1 cellular context compared by ENCODE assay signal in the genomic region with DNA sequence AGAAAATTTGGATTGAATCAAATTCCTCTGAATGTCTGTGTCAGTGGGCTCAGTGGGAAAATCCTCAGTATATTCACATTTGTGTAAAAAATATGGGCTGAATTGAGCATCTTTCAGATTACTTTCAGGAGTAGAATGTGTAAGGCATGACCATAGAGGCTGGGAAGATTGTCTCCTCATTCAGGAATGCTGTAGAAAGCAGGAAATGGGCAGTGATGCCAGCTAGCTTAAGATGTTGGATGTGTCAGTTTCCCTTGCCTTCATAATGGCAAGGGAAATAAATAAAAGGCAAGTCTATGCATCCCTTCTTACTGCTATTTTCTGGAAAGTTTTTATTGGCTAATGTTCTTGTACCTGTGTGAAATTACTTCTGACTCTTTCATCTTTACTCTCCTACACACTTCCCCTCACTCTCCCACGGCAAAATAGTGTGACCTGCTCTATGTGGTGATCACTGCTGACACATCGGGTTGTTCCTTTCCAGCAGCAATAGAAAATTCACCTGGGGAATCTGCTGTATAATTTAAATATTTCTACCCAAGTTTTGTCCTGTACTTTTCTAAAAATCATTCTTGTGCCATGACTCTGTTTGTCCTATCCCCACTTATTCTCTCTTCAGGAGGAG.
TF ChIP-seq lines count a peak whose summit lies in the region.

No MANE protein-coding gene starts in this region.

TF ChIP-seq in GM12878, 131 proteins besides CTCF, POLR2A, EP300 and RAD21 (continued from another document and continues in another):
- TF ChIP-seq, protein P1, sequence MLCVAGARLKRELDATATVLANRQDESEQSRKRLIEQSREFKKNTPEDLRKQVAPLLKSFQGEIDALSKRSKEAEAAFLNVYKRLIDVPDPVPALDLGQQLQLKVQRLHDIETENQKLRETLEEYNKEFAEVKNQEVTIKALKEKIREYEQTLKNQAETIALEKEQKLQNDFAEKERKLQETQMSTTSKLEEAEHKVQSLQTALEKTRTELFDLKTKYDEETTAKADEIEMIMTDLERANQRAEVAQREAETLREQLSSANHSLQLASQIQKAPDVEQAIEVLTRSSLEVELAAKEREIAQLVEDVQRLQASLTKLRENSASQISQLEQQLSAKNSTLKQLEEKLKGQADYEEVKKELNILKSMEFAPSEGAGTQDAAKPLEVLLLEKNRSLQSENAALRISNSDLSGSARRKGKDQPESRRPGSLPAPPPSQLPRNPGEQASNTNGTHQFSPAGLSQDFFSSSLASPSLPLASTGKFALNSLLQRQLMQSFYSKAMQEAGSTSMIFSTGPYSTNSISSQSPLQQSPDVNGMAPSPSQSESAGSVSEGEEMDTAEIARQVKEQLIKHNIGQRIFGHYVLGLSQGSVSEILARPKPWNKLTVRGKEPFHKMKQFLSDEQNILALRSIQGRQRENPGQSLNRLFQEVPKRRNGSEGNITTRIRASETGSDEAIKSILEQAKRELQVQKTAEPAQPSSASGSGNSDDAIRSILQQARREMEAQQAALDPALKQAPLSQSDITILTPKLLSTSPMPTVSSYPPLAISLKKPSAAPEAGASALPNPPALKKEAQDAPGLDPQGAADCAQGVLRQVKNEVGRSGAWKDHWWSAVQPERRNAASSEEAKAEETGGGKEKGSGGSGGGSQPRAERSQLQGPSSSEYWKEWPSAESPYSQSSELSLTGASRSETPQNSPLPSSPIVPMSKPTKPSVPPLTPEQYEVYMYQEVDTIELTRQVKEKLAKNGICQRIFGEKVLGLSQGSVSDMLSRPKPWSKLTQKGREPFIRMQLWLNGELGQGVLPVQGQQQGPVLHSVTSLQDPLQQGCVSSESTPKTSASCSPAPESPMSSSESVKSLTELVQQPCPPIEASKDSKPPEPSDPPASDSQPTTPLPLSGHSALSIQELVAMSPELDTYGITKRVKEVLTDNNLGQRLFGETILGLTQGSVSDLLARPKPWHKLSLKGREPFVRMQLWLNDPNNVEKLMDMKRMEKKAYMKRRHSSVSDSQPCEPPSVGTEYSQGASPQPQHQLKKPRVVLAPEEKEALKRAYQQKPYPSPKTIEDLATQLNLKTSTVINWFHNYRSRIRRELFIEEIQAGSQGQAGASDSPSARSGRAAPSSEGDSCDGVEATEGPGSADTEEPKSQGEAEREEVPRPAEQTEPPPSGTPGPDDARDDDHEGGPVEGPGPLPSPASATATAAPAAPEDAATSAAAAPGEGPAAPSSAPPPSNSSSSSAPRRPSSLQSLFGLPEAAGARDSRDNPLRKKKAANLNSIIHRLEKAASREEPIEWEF (IDR thresholded peaks at IDR 0.05; ENCODE audit: insufficient replicate concordance, low read depth, low read length) = no peak
- TF ChIP-seq, protein P2, sequence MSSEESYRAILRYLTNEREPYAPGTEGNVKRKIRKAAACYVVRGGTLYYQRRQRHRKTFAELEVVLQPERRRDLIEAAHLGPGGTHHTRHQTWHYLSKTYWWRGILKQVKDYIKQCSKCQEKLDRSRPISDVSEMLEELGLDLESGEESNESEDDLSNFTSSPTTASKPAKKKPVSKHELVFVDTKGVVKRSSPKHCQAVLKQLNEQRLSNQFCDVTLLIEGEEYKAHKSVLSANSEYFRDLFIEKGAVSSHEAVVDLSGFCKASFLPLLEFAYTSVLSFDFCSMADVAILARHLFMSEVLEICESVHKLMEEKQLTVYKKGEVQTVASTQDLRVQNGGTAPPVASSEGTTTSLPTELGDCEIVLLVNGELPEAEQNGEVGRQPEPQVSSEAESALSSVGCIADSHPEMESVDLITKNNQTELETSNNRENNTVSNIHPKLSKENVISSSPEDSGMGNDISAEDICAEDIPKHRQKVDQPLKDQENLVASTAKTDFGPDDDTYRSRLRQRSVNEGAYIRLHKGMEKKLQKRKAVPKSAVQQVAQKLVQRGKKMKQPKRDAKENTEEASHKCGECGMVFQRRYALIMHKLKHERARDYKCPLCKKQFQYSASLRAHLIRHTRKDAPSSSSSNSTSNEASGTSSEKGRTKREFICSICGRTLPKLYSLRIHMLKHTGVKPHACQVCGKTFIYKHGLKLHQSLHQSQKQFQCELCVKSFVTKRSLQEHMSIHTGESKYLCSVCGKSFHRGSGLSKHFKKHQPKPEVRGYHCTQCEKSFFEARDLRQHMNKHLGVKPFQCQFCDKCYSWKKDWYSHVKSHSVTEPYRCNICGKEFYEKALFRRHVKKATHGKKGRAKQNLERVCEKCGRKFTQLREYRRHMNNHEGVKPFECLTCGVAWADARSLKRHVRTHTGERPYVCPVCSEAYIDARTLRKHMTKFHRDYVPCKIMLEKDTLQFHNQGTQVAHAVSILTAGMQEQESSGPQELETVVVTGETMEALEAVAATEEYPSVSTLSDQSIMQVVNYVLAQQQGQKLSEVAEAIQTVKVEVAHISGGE (CRISPR knock-in tag; IDR thresholded peaks at IDR 0.05) = no peak
- TF ChIP-seq HDAC2 (IDR thresholded peaks at IDR 0.05) (no peak), EED (IDR thresholded peaks at IDR 0.05; ENCODE audit: low read depth) (peak; percentile 13; the same call in 1 of the 2 replicates), BHLHE40 (IDR thresholded peaks at IDR 0.05; ENCODE audit: borderline replicate concordance in 1 of 2, low read depth in 2 of 2, low read length in 1 of 2) (no peak), ZNF217 (IDR thresholded peaks at IDR 0.05) (no peak), JUNB (IDR thresholded peaks at IDR 0.05) (peak; percentile 6; the same call in 1 of the 2 replicates), FOXK2 (IDR thresholded peaks at IDR 0.05) (no peak), SREBF1 (IDR thresholded peaks at IDR 0.05; ENCODE audit: low read length) (no peak), IKZF1 (conservative IDR thresholded peaks at IDR 0.05) (peak; percentile 11; the same call in 1 of the 2 replicates), LARP7 (IDR thresholded peaks at IDR 0.05) (no peak), YBX1 (IDR thresholded peaks at IDR 0.05) (no peak), RUNX3 (IDR thresholded peaks at IDR 0.05; ENCODE audit: low read length) (peak; percentile 60), ZNF207 (IDR thresholded peaks at IDR 0.05; ENCODE audit: borderline replicate concordance) (no peak), IKZF2 (IDR thresholded peaks at IDR 0.05) (peak; percentile 17 to 34; a peak in 2 of 4 replicates), ESRRA (IDR thresholded peaks at IDR 0.05; ENCODE audit: low read length) (no peak), NR2C2 (IDR thresholded peaks at IDR 0.05; ENCODE audit: borderline replicate concordance, control insufficient read depth, insufficient read length, low read depth) (no peak)
- TF ChIP-seq, protein P3, sequence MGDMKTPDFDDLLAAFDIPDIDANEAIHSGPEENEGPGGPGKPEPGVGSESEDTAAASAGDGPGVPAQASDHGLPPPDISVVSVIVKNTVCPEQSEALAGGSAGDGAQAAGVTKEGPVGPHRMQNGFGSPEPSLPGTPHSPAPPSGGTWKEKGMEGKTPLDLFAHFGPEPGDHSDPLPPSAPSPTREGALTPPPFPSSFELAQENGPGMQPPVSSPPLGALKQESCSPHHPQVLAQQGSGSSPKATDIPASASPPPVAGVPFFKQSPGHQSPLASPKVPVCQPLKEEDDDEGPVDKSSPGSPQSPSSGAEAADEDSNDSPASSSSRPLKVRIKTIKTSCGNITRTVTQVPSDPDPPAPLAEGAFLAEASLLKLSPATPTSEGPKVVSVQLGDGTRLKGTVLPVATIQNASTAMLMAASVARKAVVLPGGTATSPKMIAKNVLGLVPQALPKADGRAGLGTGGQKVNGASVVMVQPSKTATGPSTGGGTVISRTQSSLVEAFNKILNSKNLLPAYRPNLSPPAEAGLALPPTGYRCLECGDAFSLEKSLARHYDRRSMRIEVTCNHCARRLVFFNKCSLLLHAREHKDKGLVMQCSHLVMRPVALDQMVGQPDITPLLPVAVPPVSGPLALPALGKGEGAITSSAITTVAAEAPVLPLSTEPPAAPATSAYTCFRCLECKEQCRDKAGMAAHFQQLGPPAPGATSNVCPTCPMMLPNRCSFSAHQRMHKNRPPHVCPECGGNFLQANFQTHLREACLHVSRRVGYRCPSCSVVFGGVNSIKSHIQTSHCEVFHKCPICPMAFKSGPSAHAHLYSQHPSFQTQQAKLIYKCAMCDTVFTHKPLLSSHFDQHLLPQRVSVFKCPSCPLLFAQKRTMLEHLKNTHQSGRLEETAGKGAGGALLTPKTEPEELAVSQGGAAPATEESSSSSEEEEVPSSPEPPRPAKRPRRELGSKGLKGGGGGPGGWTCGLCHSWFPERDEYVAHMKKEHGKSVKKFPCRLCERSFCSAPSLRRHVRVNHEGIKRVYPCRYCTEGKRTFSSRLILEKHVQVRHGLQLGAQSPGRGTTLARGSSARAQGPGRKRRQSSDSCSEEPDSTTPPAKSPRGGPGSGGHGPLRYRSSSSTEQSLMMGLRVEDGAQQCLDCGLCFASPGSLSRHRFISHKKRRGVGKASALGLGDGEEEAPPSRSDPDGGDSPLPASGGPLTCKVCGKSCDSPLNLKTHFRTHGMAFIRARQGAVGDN (IDR thresholded peaks at IDR 0.05) = no peak
- TF ChIP-seq, protein P4, sequence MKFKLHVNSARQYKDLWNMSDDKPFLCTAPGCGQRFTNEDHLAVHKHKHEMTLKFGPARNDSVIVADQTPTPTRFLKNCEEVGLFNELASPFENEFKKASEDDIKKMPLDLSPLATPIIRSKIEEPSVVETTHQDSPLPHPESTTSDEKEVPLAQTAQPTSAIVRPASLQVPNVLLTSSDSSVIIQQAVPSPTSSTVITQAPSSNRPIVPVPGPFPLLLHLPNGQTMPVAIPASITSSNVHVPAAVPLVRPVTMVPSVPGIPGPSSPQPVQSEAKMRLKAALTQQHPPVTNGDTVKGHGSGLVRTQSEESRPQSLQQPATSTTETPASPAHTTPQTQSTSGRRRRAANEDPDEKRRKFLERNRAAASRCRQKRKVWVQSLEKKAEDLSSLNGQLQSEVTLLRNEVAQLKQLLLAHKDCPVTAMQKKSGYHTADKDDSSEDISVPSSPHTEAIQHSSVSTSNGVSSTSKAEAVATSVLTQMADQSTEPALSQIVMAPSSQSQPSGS (IDR thresholded peaks at IDR 0.05; ENCODE audit: low read length) = peak; percentile 38; the same call in 1 of the 2 replicates
- TF ChIP-seq, protein P5, sequence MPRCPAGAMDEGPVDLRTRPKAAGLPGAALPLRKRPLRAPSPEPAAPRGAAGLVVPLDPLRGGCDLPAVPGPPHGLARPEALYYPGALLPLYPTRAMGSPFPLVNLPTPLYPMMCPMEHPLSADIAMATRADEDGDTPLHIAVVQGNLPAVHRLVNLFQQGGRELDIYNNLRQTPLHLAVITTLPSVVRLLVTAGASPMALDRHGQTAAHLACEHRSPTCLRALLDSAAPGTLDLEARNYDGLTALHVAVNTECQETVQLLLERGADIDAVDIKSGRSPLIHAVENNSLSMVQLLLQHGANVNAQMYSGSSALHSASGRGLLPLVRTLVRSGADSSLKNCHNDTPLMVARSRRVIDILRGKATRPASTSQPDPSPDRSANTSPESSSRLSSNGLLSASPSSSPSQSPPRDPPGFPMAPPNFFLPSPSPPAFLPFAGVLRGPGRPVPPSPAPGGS (IDR thresholded peaks at IDR 0.05; ENCODE audit: borderline replicate concordance, insufficient read depth, low read depth, low read length, poor library complexity, severe bottlenecking) = peak; percentile 36
- TF ChIP-seq, protein P6, sequence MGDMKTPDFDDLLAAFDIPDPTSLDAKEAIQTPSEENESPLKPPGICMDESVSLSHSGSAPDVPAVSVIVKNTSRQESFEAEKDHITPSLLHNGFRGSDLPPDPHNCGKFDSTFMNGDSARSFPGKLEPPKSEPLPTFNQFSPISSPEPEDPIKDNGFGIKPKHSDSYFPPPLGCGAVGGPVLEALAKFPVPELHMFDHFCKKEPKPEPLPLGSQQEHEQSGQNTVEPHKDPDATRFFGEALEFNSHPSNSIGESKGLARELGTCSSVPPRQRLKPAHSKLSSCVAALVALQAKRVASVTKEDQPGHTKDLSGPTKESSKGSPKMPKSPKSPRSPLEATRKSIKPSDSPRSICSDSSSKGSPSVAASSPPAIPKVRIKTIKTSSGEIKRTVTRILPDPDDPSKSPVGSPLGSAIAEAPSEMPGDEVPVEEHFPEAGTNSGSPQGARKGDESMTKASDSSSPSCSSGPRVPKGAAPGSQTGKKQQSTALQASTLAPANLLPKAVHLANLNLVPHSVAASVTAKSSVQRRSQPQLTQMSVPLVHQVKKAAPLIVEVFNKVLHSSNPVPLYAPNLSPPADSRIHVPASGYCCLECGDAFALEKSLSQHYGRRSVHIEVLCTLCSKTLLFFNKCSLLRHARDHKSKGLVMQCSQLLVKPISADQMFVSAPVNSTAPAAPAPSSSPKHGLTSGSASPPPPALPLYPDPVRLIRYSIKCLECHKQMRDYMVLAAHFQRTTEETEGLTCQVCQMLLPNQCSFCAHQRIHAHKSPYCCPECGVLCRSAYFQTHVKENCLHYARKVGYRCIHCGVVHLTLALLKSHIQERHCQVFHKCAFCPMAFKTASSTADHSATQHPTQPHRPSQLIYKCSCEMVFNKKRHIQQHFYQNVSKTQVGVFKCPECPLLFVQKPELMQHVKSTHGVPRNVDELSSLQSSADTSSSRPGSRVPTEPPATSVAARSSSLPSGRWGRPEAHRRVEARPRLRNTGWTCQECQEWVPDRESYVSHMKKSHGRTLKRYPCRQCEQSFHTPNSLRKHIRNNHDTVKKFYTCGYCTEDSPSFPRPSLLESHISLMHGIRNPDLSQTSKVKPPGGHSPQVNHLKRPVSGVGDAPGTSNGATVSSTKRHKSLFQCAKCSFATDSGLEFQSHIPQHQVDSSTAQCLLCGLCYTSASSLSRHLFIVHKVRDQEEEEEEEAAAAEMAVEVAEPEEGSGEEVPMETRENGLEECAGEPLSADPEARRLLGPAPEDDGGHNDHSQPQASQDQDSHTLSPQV (IDR thresholded peaks at IDR 0.05) = no peak
- TF ChIP-seq, protein P7, sequence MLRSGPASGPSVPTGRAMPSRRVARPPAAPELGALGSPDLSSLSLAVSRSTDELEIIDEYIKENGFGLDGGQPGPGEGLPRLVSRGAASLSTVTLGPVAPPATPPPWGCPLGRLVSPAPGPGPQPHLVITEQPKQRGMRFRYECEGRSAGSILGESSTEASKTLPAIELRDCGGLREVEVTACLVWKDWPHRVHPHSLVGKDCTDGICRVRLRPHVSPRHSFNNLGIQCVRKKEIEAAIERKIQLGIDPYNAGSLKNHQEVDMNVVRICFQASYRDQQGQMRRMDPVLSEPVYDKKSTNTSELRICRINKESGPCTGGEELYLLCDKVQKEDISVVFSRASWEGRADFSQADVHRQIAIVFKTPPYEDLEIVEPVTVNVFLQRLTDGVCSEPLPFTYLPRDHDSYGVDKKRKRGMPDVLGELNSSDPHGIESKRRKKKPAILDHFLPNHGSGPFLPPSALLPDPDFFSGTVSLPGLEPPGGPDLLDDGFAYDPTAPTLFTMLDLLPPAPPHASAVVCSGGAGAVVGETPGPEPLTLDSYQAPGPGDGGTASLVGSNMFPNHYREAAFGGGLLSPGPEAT (IDR thresholded peaks at IDR 0.05; ENCODE audit: low read depth) = 0 out of 2 replicates have a peak, but pooled peaks have one; percentile 25
- TF ChIP-seq, protein P8, sequence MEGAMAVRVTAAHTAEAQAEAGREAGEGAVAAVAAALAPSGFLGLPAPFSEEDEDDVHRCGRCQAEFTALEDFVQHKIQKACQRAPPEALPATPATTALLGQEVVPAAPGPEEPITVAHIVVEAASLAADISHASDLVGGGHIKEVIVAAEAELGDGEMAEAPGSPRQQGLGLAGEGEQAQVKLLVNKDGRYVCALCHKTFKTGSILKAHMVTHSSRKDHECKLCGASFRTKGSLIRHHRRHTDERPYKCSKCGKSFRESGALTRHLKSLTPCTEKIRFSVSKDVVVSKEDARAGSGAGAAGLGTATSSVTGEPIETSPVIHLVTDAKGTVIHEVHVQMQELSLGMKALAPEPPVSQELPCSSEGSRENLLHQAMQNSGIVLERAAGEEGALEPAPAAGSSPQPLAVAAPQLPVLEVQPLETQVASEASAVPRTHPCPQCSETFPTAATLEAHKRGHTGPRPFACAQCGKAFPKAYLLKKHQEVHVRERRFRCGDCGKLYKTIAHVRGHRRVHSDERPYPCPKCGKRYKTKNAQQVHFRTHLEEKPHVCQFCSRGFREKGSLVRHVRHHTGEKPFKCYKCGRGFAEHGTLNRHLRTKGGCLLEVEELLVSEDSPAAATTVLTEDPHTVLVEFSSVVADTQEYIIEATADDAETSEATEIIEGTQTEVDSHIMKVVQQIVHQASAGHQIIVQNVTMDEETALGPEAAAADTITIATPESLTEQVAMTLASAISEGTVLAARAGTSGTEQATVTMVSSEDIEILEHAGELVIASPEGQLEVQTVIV (IDR thresholded peaks at IDR 0.05; ENCODE audit: borderline replicate concordance, partially characterized antibody) = no peak
